Comparison of ENCODE assay signal across 8 cellular contexts in the genomic region with DNA sequence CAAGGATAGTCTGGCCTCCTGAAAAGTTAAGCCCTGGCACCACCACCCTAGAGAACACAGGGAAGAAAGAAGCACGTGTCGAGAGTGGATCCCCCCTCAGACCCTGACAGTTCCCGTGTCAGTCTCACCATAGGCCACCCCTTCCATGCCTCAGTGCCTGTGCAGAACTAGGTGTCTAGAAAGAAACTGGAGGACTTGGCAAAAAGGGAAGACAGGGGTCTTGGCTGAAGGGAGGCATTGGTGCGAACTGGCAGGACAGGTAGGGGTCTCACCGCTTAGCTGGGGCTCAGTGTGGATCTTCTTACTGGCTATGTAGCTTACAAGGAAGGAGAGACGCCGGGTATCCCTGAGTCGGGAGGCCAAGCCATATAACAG. TPM values are rescaled to one million over a fixed set of nuclear protein-coding genes. Genes with fewer than 3 reads are reported as not detected.
A peak's percentile ranks its signal among the peaks of the same experiment; 100 is the strongest.
DNase-seq lines count a peak whose midpoint lies in the region; ATAC-seq, FAIRE-seq and TF ChIP-seq lines count a peak whose summit lies in the region.

No MANE protein-coding gene starts in this region.

- H3K4me3 ChIP-seq in AG04450 (ENCODE audit: low read depth, low read length) (peak overlapping the region; percentile 87), coronary artery (peak overlapping the region; percentile 91)
- H3K4me3 ChIP-seq in naive thymus-derived CD4-positive, alpha-beta T cell (ENCODE audit: low read length), result peak overlapping the region; percentile 99

- ATAC-seq in naive thymus-derived CD4-positive, alpha-beta T cell, result no peak
- no peak for ATAC-seq in HG02970 (IDR thresholded peaks at IDR 0.05; ENCODE audit: low FRiP score, unreplicated experiment)

- CTCF ChIA-PET in AG04450 (lab: Charles Lee), result interaction anchor here (0.9 kb wide), 1 partner anchor 10 kb away, joined by 4 read pairs; the partner anchor contains the start of gene QRICH1
- CTCF ChIA-PET in naive thymus-derived CD4-positive, alpha-beta T cell (lab: Charles Lee), result interaction anchor here (2.2 kb wide), 1 partner anchor 10 kb away, joined by 10 read pairs; the partner anchor contains the start of gene QRICH1

- TF ChIP-seq CTCF in AG04450 (IDR thresholded peaks at IDR 0.05; ENCODE audit: low read depth, low read length), result no peak
- no peak for TF ChIP-seq CTCF in coronary artery (IDR thresholded peaks at IDR 0.05)

- H3K4me1 ChIP-seq in naive thymus-derived CD4-positive, alpha-beta T cell (ENCODE audit: control insufficient read depth in 2 of 2, insufficient read depth in 2 of 2, low read length in 2 of 2), result peaks cover 14 to 18% of the 10 kb centered on the region in 2 donors

- no peak for FAIRE-seq in GM12892 (lab: Jason Lieb, UNC)

- H3K36me3 Mint-ChIP-seq in naive thymus-derived CD4-positive, alpha-beta T cell, result peaks cover 0 to 29% (median 7%) of the 10 kb centered on the region in 5 donors

- H3K27me3 ChIP-seq in AG04450 (ENCODE audit: control insufficient read depth, insufficient read depth, low read length), result no peaks in the 10 kb centered on the region
- no peaks in the 10 kb centered on the region for H3K27me3 ChIP-seq in naive thymus-derived CD4-positive, alpha-beta T cell (ENCODE audit: control insufficient read depth in 2 of 2, insufficient read depth in 2 of 2, low read length in 2 of 2)

- POLR2A ChIA-PET in AG04450 (lab: Yijun Ruan, JAX), result interaction anchor here (0.5 to 2.9 kb wide), 3 partner anchors 10 to 239 kb away, joined by 7 to 20 read pairs (median 9); partner anchors contain the start of genes IMPDH2 and QRICH1
- POLR2A ChIA-PET in naive thymus-derived CD4-positive, alpha-beta T cell (lab: Charles Lee), result interaction anchor here (0.7 to 8.2 kb wide), 6 partner anchors 10 to 1099 kb away, joined by 3 to 84 read pairs (median 10); partner anchors contain the start of genes NDUFAF3, QRICH1, USP19 and WDR6

- peaks cover 61% of the 10 kb centered on the region for H3K36me3 ChIP-seq in KOPT-K1 (ENCODE audit: insufficient read depth, low read length)
- H3K36me3 ChIP-seq in naive thymus-derived CD4-positive, alpha-beta T cell (ENCODE audit: control insufficient read depth in 2 of 3, insufficient read depth in 3 of 3, low read length in 3 of 3), result peaks cover 14 to 59% (median 21%) of the 10 kb centered on the region in 3 experiments

- intact Hi-C loops in naive thymus-derived CD4-positive, alpha-beta T cell (cut with micrococcal nuclease), result loop anchor here (1.0 to 2.0 kb wide), 4 partner anchors 10 to 62 kb away; partner anchors contain the start of genes QRICH1 (in 2 of the 2), USP19 (in 2 of the 2) and CCDC71 (in 1 of the 2)

- H3K4me3 Mint-ChIP-seq in naive thymus-derived CD4-positive, alpha-beta T cell, result peak overlapping the region; percentile 89 to 98 (median 96)

- H3K9me3 ChIP-seq in AG04450 (ENCODE audit: control insufficient read depth, insufficient read depth, low read length), result peaks cover 6% of the 10 kb centered on the region; the same call in 1 of the 2 replicates
- H3K9me3 ChIP-seq in KOPT-K1 (ENCODE audit: insufficient read depth, low read length, poor library complexity, severe bottlenecking), result no peaks in the 10 kb centered on the region
- no peaks in the 10 kb centered on the region for H3K9me3 ChIP-seq in naive thymus-derived CD4-positive, alpha-beta T cell (ENCODE audit: control insufficient read depth in 2 of 3, low read length in 3 of 3)

- H3K27ac Mint-ChIP-seq in naive thymus-derived CD4-positive, alpha-beta T cell, result peak overlapping the region; percentile 91 to 100 (median 98)

- peaks cover 16 to 41% (median 26%) of the 10 kb centered on the region in 7 donors for H3K4me1 Mint-ChIP-seq in naive thymus-derived CD4-positive, alpha-beta T cell

- H3K9me3 Mint-ChIP-seq in naive thymus-derived CD4-positive, alpha-beta T cell, result no peaks in the 10 kb centered on the region

- no peak for TF ChIP-seq POLR2A in GM12892 (IDR thresholded peaks at IDR 0.05; ENCODE audit: low read depth, low read length)

- H3K27ac ChIP-seq in AG04450 (ENCODE audit: low read depth, low read length) (peak overlapping the region; percentile 52), KOPT-K1 (ENCODE audit: low read depth, low read length, poor library complexity, severe bottlenecking) (peak overlapping the region; percentile 90), coronary artery (peak overlapping the region; percentile 51 to 88)
- H3K27ac ChIP-seq in naive thymus-derived CD4-positive, alpha-beta T cell (ENCODE audit: low read depth, low read length), result peak overlapping the region; percentile 94

- DNase-seq in AG04450 (ENCODE audit: low read depth, low spot score) (no peak), coronary artery (ENCODE audit: low spot score) (no peak), NK-92 (lab: John Stamatoyannopoulos, UW; ENCODE audit: unreplicated experiment) (no peak), SKM-1 treated with dmso at 0.1 percent for 144 hours (lab: John Stamatoyannopoulos, UW; ENCODE audit: unreplicated experiment) (no peak), GM12892 (ENCODE audit: insufficient read length) (no peak)
- no peak for DNase-seq in naive thymus-derived CD4-positive, alpha-beta T cell

- H3K27me3 Mint-ChIP-seq in naive thymus-derived CD4-positive, alpha-beta T cell, result no peaks in the 10 kb centered on the region

RNA-seq across cellular contexts. Expression of gene QARS1, which starts 0.5 kb away (rescaled TPM):
- 209 and 305 TPM in 2 replicates for polyA plus RNA-seq in AG04450 (2011; rRNA removed)
- 216 and 375 TPM in 2 replicates for polyA minus RNA-seq in AG04450 (2011; rRNA and poly(A)+ RNA removed)
- total RNA-seq in naive thymus-derived CD4-positive, alpha-beta T cell, result 100 to 1,000 TPM; 212 to 258 (median 233) TPM
- polyA plus RNA-seq in naive thymus-derived CD4-positive, alpha-beta T cell, result 100 to 1,000 TPM in 1 of 2 donors, 10 to 100 TPM in 1; 90.6 to 139 TPM
- polyA plus RNA-seq in GM12892 (2012; ENCODE audit: missing spikeins), result 246 TPM

RNA-seq across cellular contexts. Expression of gene QRICH1, which starts 10.2 kb away (rescaled TPM):
- polyA plus RNA-seq in AG04450 (2011; rRNA removed), result 68.6 and 69.7 TPM in 2 replicates
- 144 and 177 TPM in 2 replicates for polyA minus RNA-seq in AG04450 (2011; rRNA and poly(A)+ RNA removed)
- total RNA-seq in naive thymus-derived CD4-positive, alpha-beta T cell, result 100 to 1,000 TPM; 146 to 192 (median 184) TPM
- polyA plus RNA-seq in naive thymus-derived CD4-positive, alpha-beta T cell, result 10 to 100 TPM; 25.0 to 32.1 TPM
- polyA plus RNA-seq in GM12892 (2012; ENCODE audit: missing spikeins), result 40.9 TPM

RNA-seq across cellular contexts. Expression of gene USP19, which starts 16.6 kb away (rescaled TPM):
- 33.3 and 37.7 TPM in 2 replicates for polyA plus RNA-seq in AG04450 (2011; rRNA removed)
- 93.3 and 135 TPM in 2 replicates for polyA minus RNA-seq in AG04450 (2011; rRNA and poly(A)+ RNA removed)
- 100 to 1,000 TPM in 2 of 5 experiments, 10 to 100 TPM in 3; 60.0 to 106 (median 78.0) TPM for total RNA-seq in naive thymus-derived CD4-positive, alpha-beta T cell
- polyA plus RNA-seq in naive thymus-derived CD4-positive, alpha-beta T cell, result 10 to 100 TPM; 29.9 to 55.9 TPM
- polyA plus RNA-seq in GM12892 (2012; ENCODE audit: missing spikeins), result 19.5 TPM

RNA-seq across cellular contexts. Expression of gene LAMB2, which starts 28.8 kb away (rescaled TPM):
- polyA plus RNA-seq in AG04450 (2011; rRNA removed), result 470 and 674 TPM in 2 replicates
- 513 and 748 TPM in 2 replicates for polyA minus RNA-seq in AG04450 (2011; rRNA and poly(A)+ RNA removed)
- total RNA-seq in naive thymus-derived CD4-positive, alpha-beta T cell, result 1 to 10 TPM in 4 of 5 experiments, not detected in 1; 1.2 to 5.0 (median 1.9) TPM
- not detected for polyA plus RNA-seq in naive thymus-derived CD4-positive, alpha-beta T cell
- polyA plus RNA-seq in GM12892 (2012; ENCODE audit: missing spikeins), result not detected
